29 cellular contexts compared by ENCODE assay signal in the genomic region with DNA sequence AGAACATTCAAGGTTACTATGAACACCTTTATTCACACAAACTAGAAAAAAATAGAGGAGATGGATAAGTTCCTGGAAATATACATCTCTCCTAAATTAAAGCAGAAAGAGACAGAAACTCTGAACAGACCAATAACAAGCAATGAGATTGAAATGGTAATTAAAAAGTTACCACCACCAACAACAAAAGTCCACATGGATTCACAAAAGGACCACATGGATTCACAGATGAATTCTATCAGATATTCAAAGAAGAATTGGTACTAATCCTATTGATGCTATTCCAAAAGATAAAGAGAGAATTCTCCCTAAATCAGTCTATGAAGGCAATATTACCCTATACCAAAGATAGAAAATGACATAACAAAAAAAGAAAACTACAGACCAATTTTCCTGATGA.
"Had no signal": no experiment of that assay in that cellular context is flagged by ENCODE, and none has a peak within 500 bp of the region (broad histone marks: within the 10 kb centered on the region; RNA-seq: fewer than 3 reads in every experiment).

No MANE protein-coding gene starts in this region.

- H3K36me3 Mint-ChIP-seq: stimulated activated effector memory CD8-positive, alpha-beta T cell treated with anti-CD3 and anti-CD28 coated beads, Interleukin-12 subunit alpha, Interleukin-12 subunit beta, amount 100 ng/mL, for 72 hours; stimulated activated memory B cell treated with anti-CD40 and anti-IgM and Interleukin-4, amounts not matched to agents 10 μg/mL and 1 μg/mL and 100 μg/mL, for 72 hours; stimulated activated naive B cell treated with anti-CD40 and anti-IgM and Interleukin-4, amounts not matched to agents 10 μg/mL and 1 μg/mL and 100 μg/mL, for 72 hours; type B pancreatic cell had no signal

- H3K9me3 ChIP-seq: testis, thoracic aorta, thyroid gland, uterus had no signal

- H3K4me1 Mint-ChIP-seq: stimulated activated effector memory CD8-positive, alpha-beta T cell treated with anti-CD3 and anti-CD28 coated beads, Interleukin-12 subunit alpha, Interleukin-12 subunit beta, amount 100 ng/mL, for 72 hours; stimulated activated memory B cell treated with anti-CD40 and anti-IgM and Interleukin-4, amounts not matched to agents 10 μg/mL and 1 μg/mL and 100 μg/mL, for 72 hours; stimulated activated naive B cell treated with anti-CD40 and anti-IgM and Interleukin-4, amounts not matched to agents 10 μg/mL and 1 μg/mL and 100 μg/mL, for 72 hours; stimulated activated naive CD8-positive, alpha-beta T cell treated with anti-CD3 and anti-CD28 coated beads, Interleukin-15, amount 100 ng/mL, for 72 hours had no signal

- H3K27ac Mint-ChIP-seq: stimulated activated effector memory CD8-positive, alpha-beta T cell treated with anti-CD3 and anti-CD28 coated beads, Interleukin-12 subunit alpha, Interleukin-12 subunit beta, amount 100 ng/mL, for 72 hours; stimulated activated memory B cell treated with anti-CD40 and anti-IgM and Interleukin-4, amounts not matched to agents 10 μg/mL and 1 μg/mL and 100 μg/mL, for 72 hours; stimulated activated naive B cell treated with anti-CD40 and anti-IgM and Interleukin-4, amounts not matched to agents 10 μg/mL and 1 μg/mL and 100 μg/mL, for 72 hours; stimulated activated naive CD8-positive, alpha-beta T cell treated with anti-CD3 and anti-CD28 coated beads, Interleukin-15, amount 100 ng/mL, for 72 hours; stimulated activated naive CD8-positive, alpha-beta T cell treated with anti-CD3 and anti-CD28 coated beads, Interleukin-15, Interleukin-2, amounts not matched to agents 100 ng/mL and 50 ng/mL, for 24 hours; type B pancreatic cell had no signal

- H3K4me3 Mint-ChIP-seq: stimulated activated effector memory CD8-positive, alpha-beta T cell treated with anti-CD3 and anti-CD28 coated beads, Interleukin-12 subunit alpha, Interleukin-12 subunit beta, amount 100 ng/mL, for 72 hours; stimulated activated memory B cell treated with anti-CD40 and anti-IgM and Interleukin-4, amounts not matched to agents 10 μg/mL and 1 μg/mL and 100 μg/mL, for 72 hours; stimulated activated naive B cell treated with anti-CD40 and anti-IgM and Interleukin-4, amounts not matched to agents 10 μg/mL and 1 μg/mL and 100 μg/mL, for 72 hours; stimulated activated naive CD8-positive, alpha-beta T cell treated with anti-CD3 and anti-CD28 coated beads, Interleukin-15, amount 100 ng/mL, for 72 hours; stimulated activated naive CD8-positive, alpha-beta T cell treated with anti-CD3 and anti-CD28 coated beads, Interleukin-15, Interleukin-2, amounts not matched to agents 100 ng/mL and 50 ng/mL, for 24 hours; type B pancreatic cell had no signal

- FAIRE-seq: urothelium cell line had no signal

- DNase-seq: stimulated activated CD4-positive, alpha-beta T cell treated with anti-CD3 and anti-CD28 coated beads, Interleukin-2, amount 100 ng/mL, for 48 hours; stimulated activated CD4-positive, alpha-beta T cell treated with anti-CD3 and anti-CD28 coated beads, Interleukin-4, amount 100 ng/mL, for 1 hour; stimulated activated CD4-positive, alpha-beta T cell treated with anti-CD3 and anti-CD28 coated beads, Interleukin-4, amount 100 ng/mL, for 24 hours; stimulated activated CD4-positive, alpha-beta T cell treated with anti-CD3 and anti-CD28 coated beads, Interleukin-4, amount 100 ng/mL, for 4 hours; stimulated activated CD8-positive, alpha-beta memory T cell treated with anti-CD3 and anti-CD28 coated beads, Interleukin-4, amount 100 ng/mL, for 48 hours; stimulated activated naive B cell treated with anti-CD40 and anti-IgM and Interleukin-4, amounts not matched to agents 10 μg/mL and 1 μg/mL and 100 μg/mL, for 72 hours; stimulated activated naive CD4-positive, alpha-beta T cell; stimulated activated naive CD4-positive, alpha-beta T cell treated with Interleukin-2 at 50 U/mL for 16 hours; stimulated activated naive CD8-positive, alpha-beta T cell treated with anti-CD3 and anti-CD28 coated beads, Interleukin-15, amount 100 ng/mL, for 72 hours; stimulated activated naive CD8-positive, alpha-beta T cell treated with anti-CD3 and anti-CD28 coated beads, Interleukin-15, Interleukin-2, amounts not matched to agents 100 U/mL and 50 U/mL, for 24 hours; stomach; substantia nigra; testis; thyroid gland; tibial artery; transverse colon; trophoblast cell; upper lobe of left lung; upper lobe of right lung; uterus had no signal

- H3K4me3 ChIP-seq: stomach, suprapubic skin, testis, thoracic aorta, thyroid gland, tibial artery, tibial nerve, transverse colon, upper lobe of left lung, upper lobe of right lung, uterus, vagina had no signal

- H3K36me3 ChIP-seq: stomach, suprapubic skin, thoracic aorta, thyroid gland, tibial artery, tibial nerve, transverse colon, upper lobe of left lung, upper lobe of right lung, uterus, vagina had no signal

- H3K4me1 ChIP-seq: stomach, suprapubic skin, testis, thyroid gland, tibial artery, tibial nerve, transverse colon, upper lobe of left lung, upper lobe of right lung, uterus, vagina had no signal

- ATAC-seq: stimulated activated effector memory CD8-positive, alpha-beta T cell treated with anti-CD3 and anti-CD28 coated beads, Interleukin-12 subunit alpha, Interleukin-12 subunit beta, amount 100 ng/mL, for 72 hours; stimulated activated memory B cell treated with anti-CD40 and anti-IgM and Interleukin-4, amounts not matched to agents 10 μg/mL and 1 μg/mL and 100 μg/mL, for 72 hours; stimulated activated naive B cell treated with anti-CD40 and anti-IgM and Interleukin-4, amounts not matched to agents 10 μg/mL and 1 μg/mL and 100 μg/mL, for 72 hours; stimulated activated naive CD8-positive, alpha-beta T cell treated with anti-CD3 and anti-CD28 coated beads, Interleukin-15, amount 100 ng/mL, for 72 hours; stimulated activated naive CD8-positive, alpha-beta T cell treated with anti-CD3 and anti-CD28 coated beads, Interleukin-15, Interleukin-2, amounts not matched to agents 100 U/mL and 50 U/mL, for 24 hours; upper lobe of right lung had no signal

- H3K27me3 Mint-ChIP-seq: stimulated activated memory B cell treated with anti-CD40 and anti-IgM and Interleukin-4, amounts not matched to agents 10 μg/mL and 1 μg/mL and 100 μg/mL, for 72 hours; stimulated activated naive B cell treated with anti-CD40 and anti-IgM and Interleukin-4, amounts not matched to agents 10 μg/mL and 1 μg/mL and 100 μg/mL, for 72 hours; stimulated activated naive CD8-positive, alpha-beta T cell treated with anti-CD3 and anti-CD28 coated beads, Interleukin-15, amount 100 ng/mL, for 72 hours; stimulated activated naive CD8-positive, alpha-beta T cell treated with anti-CD3 and anti-CD28 coated beads, Interleukin-15, Interleukin-2, amounts not matched to agents 100 ng/mL and 50 ng/mL, for 24 hours; type B pancreatic cell had no signal

- H3K27me3 ChIP-seq: stomach, suprapubic skin, testis, thyroid gland, tibial artery, tibial nerve, transverse colon, upper lobe of left lung, upper lobe of right lung, uterus, vagina had no signal

- H3K27ac ChIP-seq: stomach, suprapubic skin, testis, thoracic aorta, thyroid gland, tibial artery, tibial nerve, transverse colon, upper lobe of left lung, upper lobe of right lung, uterus, vagina had no signal
